8 cellular contexts compared by ENCODE assay signal in the genomic region with DNA sequence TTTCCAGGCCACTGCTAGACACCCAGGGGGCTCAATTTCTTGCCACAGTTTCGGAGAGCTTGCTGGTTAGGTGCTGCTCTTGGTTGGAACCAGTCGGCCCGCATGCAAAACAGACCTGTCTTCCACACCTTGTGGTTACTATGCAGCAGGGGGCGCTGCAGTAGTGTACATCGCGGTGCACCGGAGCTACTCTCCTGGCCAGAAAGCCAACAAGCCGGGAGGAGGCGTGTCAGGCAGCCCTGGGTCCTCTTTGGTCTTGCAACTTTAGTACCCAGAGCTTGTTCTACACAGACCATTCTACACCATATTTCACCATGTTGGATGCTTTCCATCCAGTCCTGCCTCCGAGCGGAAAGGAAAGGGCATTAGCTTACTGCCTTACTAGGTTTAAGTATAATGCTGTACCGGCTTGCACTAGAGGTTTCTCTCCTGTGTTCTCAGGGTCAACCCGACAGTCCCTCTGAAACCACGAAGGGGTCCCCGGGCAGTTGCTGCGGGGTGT. TPM values are rescaled to one million over a fixed set of nuclear protein-coding genes. Genes with fewer than 3 reads are reported as not detected.
DNase-seq lines count a peak whose midpoint lies in the region; ATAC-seq and TF ChIP-seq lines count a peak whose summit lies in the region.

No MANE protein-coding gene starts in this region.

- DNase-seq in DND-41 (no peak), esophagus squamous epithelium (lab: John Stamatoyannopoulos, UW) (peak; percentile 69), myocyte (ENCODE audit: low read depth) (peak; percentile 92)
- peak; percentile 91 to 94 for DNase-seq in activated T-cell treated with anti-CD3 and anti-CD28 coated beads, Interleukin-2, amount 50 U/mL, for 72 hours
- DNase-seq in stimulated activated CD8-positive, alpha-beta memory T cell treated with anti-CD3 and anti-CD28 coated beads, Interleukin-7, amount 100 ng/mL, for 4 hours (ENCODE audit: low read depth in 2 of 2): peak; percentile 80 to 86

- H3K27ac ChIP-seq in DND-41 (ENCODE audit: low read length): no peak overlapping the region
- H3K27ac ChIP-seq in KMS-11: peak overlapping the region; percentile 73
- peak overlapping the region; percentile 94 to 97 (median 96) for H3K27ac ChIP-seq in esophagus squamous epithelium

- no peaks in the 10 kb centered on the region for H3K9me3 Mint-ChIP-seq in activated T-cell treated with anti-CD3 and anti-CD28 coated beads, Interleukin-2, amount 50 U/mL, for 72 hours

- intact Hi-C loops in esophagus squamous epithelium (cut with DNase I): loop anchor here (5.0 kb wide), 1 partner anchor 1817 kb away; no protein-coding TSS in a partner anchor

- H2AFZ ChIP-seq in DND-41 (ENCODE audit: low read depth, low read length) (no peak overlapping the region), KMS-11 (ENCODE audit: low read depth) (peak overlapping the region; percentile 99)

- H3K27me3 ChIP-seq in DND-41 (ENCODE audit: insufficient read depth, low read length, poor library complexity) (no peaks in the 10 kb centered on the region), KMS-11 (ENCODE audit: insufficient read depth, low read depth) (no peaks in the 10 kb centered on the region), esophagus squamous epithelium (no peaks in the 10 kb centered on the region)

- H3K36me3 Mint-ChIP-seq in activated T-cell treated with anti-CD3 and anti-CD28 coated beads, Interleukin-2, amount 50 U/mL, for 72 hours (ENCODE audit: insufficient read depth in 2 of 2): peaks cover 0 to 1% of the 10 kb centered on the region in 2 donors

- H3K4me3 ChIP-seq in DND-41 (ENCODE audit: low read depth in 1 of 2, low read length in 2 of 2) (no peak overlapping the region), KMS-11 (IDR thresholded peaks at IDR 0.05; ENCODE audit: insufficient read depth, low read depth, low read length) (no peak overlapping the region), esophagus squamous epithelium (peak overlapping the region; percentile 77 to 92 (median 84))

- H3K27me3 Mint-ChIP-seq in activated T-cell treated with anti-CD3 and anti-CD28 coated beads, Interleukin-2, amount 50 U/mL, for 72 hours (ENCODE audit: low read depth): peaks cover 19% of the 10 kb centered on the region

- TF ChIP-seq CTCF in DND-41 (IDR thresholded peaks at IDR 0.05; ENCODE audit: borderline replicate concordance, extremely low read depth, low read length, poor library complexity, severe bottlenecking) (peak; percentile 36), KMS-11 (conservative IDR thresholded peaks at IDR 0.05; ENCODE audit: low read depth, low read length) (peak; percentile 99), esophagus squamous epithelium (IDR thresholded peaks at IDR 0.05) (peak; percentile 68 to 96 (median 92))

- H4K20me1 ChIP-seq in DND-41 (ENCODE audit: insufficient read depth, low read length): no peaks in the 10 kb centered on the region
- H4K20me1 ChIP-seq in KMS-11 (ENCODE audit: insufficient read depth): no peaks in the 10 kb centered on the region

- H3K79me2 ChIP-seq in DND-41 (ENCODE audit: insufficient read depth, low read length) (no peaks in the 10 kb centered on the region), KMS-11 (ENCODE audit: insufficient read depth, low read depth) (no peaks in the 10 kb centered on the region)

- H3K4me1 ChIP-seq in DND-41 (ENCODE audit: insufficient read depth, low read length) (no peaks in the 10 kb centered on the region), KMS-11 (ENCODE audit: low read depth, poor library complexity, severe bottlenecking) (peaks cover 23% of the 10 kb centered on the region), esophagus squamous epithelium (peaks cover 0 to 51% (median 9%) of the 10 kb centered on the region in 3 donors)

- H3K4me2 ChIP-seq in DND-41 (ENCODE audit: insufficient read depth, low read length) (no peak overlapping the region), KMS-11 (peak overlapping the region; percentile 72)

- peak overlapping the region; percentile 95 to 100 for H3K4me3 Mint-ChIP-seq in activated T-cell treated with anti-CD3 and anti-CD28 coated beads, Interleukin-2, amount 50 U/mL, for 72 hours

- peaks cover 4% of the 10 kb centered on the region for H3K9me3 ChIP-seq in DND-41 (ENCODE audit: insufficient read depth, low read length, severe bottlenecking)
- H3K9me3 ChIP-seq in esophagus squamous epithelium: no peaks in the 10 kb centered on the region

- peak overlapping the region; percentile 44 for H3K27ac Mint-ChIP-seq in activated T-cell treated with anti-CD3 and anti-CD28 coated beads, Interleukin-2, amount 50 U/mL, for 72 hours

- H3K36me3 ChIP-seq in DND-41 (ENCODE audit: insufficient read depth, low read length): no peaks in the 10 kb centered on the region
- no peaks in the 10 kb centered on the region for H3K36me3 ChIP-seq in KMS-11 (ENCODE audit: insufficient read depth)
- no peaks in the 10 kb centered on the region for H3K36me3 ChIP-seq in esophagus squamous epithelium

- peaks cover 16% of the 10 kb centered on the region for H3K4me1 Mint-ChIP-seq in activated T-cell treated with anti-CD3 and anti-CD28 coated beads, Interleukin-2, amount 50 U/mL, for 72 hours (ENCODE audit: low read depth)

- ATAC-seq in DND-41 (ENCODE audit: insufficient read depth, low read depth) (no peak), GM21825 (IDR thresholded peaks at IDR 0.05; ENCODE audit: unreplicated experiment) (peak; percentile 63)
- ATAC-seq in activated T-cell treated with anti-CD3 and anti-CD28 coated beads, Interleukin-2, amount 50 U/mL, for 72 hours (replicated peaks in 1 of 2): peak; percentile 68 to 71

- no peak for TF ChIP-seq POLR2A in esophagus squamous epithelium (IDR thresholded peaks at IDR 0.05)

- WGBS in esophagus squamous epithelium, 2 donors: 0 to 1% methylated on average over 9 to 10 of the region's 16 CpGs

- H3K9ac ChIP-seq in DND-41 (ENCODE audit: low read depth, low read length) (no peak overlapping the region), KMS-11 (peak overlapping the region; percentile 64)

TF ChIP-seq in PFSK-1, 5 proteins besides CTCF, POLR2A, EP300 and RAD21:
- TF ChIP-seq, protein P1, sequence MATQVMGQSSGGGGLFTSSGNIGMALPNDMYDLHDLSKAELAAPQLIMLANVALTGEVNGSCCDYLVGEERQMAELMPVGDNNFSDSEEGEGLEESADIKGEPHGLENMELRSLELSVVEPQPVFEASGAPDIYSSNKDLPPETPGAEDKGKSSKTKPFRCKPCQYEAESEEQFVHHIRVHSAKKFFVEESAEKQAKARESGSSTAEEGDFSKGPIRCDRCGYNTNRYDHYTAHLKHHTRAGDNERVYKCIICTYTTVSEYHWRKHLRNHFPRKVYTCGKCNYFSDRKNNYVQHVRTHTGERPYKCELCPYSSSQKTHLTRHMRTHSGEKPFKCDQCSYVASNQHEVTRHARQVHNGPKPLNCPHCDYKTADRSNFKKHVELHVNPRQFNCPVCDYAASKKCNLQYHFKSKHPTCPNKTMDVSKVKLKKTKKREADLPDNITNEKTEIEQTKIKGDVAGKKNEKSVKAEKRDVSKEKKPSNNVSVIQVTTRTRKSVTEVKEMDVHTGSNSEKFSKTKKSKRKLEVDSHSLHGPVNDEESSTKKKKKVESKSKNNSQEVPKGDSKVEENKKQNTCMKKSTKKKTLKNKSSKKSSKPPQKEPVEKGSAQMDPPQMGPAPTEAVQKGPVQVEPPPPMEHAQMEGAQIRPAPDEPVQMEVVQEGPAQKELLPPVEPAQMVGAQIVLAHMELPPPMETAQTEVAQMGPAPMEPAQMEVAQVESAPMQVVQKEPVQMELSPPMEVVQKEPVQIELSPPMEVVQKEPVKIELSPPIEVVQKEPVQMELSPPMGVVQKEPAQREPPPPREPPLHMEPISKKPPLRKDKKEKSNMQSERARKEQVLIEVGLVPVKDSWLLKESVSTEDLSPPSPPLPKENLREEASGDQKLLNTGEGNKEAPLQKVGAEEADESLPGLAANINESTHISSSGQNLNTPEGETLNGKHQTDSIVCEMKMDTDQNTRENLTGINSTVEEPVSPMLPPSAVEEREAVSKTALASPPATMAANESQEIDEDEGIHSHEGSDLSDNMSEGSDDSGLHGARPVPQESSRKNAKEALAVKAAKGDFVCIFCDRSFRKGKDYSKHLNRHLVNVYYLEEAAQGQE (IDR thresholded peaks at IDR 0.05; ENCODE audit: insufficient read depth in 1 of 2, low read depth in 2 of 2, low read length in 2 of 2): no peak
- TF ChIP-seq SIN3A (IDR thresholded peaks at IDR 0.05; ENCODE audit: borderline replicate concordance, insufficient read depth, low read length) (peak; percentile 56; the same call in 1 of the 2 replicates), TAF1 (IDR thresholded peaks at IDR 0.05; ENCODE audit: borderline replicate concordance, insufficient read depth, low read length) (no peak), POLR2AphosphoS5 (IDR thresholded peaks at IDR 0.05; ENCODE audit: low read depth, low read length) (no peak), FOXP2 (optimal IDR thresholded peaks at IDR 0.05; ENCODE audit: borderline replicate concordance, extremely low read depth, extremely low read length, insufficient read depth) (peak; percentile 52)

RNA-seq across cellular contexts. Expression of a gene that starts 0.9 kb away (rescaled TPM):
- 1.8 TPM for polyA plus RNA-seq in PFSK-1 (2012; ENCODE audit: insufficient read length, low read depth)
- 1 to 10 TPM; 4.7 to 9.0 TPM for total RNA-seq in activated T-cell treated with anti-CD3 and anti-CD28 coated beads, Interleukin-2, amount 50 U/mL, for 72 hours
- total RNA-seq in esophagus squamous epithelium (10 to 100 TPM; 18.3 to 27.0 (median 21.8) TPM), myocyte (0.62 and 0.78 TPM in 2 replicates)
- 0.26 TPM for polyA plus RNA-seq in myocyte (2012)

Comparison
In these comparisons a context has a peak if more than half of its experiments do, and no peak if none do; other contexts are left out.
1. H3K4me3 ChIP-seq: peak in esophagus squamous epithelium (4 of 4); none in DND-41 (0 of 2) and KMS-11 (single experiment).
2. CTCF ChIP-seq: peak in every context shown above with its lines; median percentile 99 in KMS-11; 92 in esophagus squamous epithelium; 36 in DND-41.